ENCODE assay signal across 8 cellular contexts in genomic region chr12:69240625-69240984, GRCh38. TPM values are rescaled to one million over a fixed set of nuclear protein-coding genes. Genes with fewer than 3 reads are reported as not detected.
DNase-seq lines count a peak whose midpoint lies in the region; ATAC-seq, FAIRE-seq and TF ChIP-seq lines count a peak whose summit lies in the region.

No MANE protein-coding gene starts in this region.

- H3K79me2 ChIP-seq in DND-41 (ENCODE audit: insufficient read depth, low read length), result peaks cover 70% of the 10 kb centered on the region

- H3K27ac ChIP-seq in DND-41 (ENCODE audit: low read length), result peak overlapping the region; percentile 94
- H3K27ac ChIP-seq in KOPT-K1 (ENCODE audit: low read depth, low read length, poor library complexity, severe bottlenecking), result peak overlapping the region; percentile 91
- peak overlapping the region in 1 of 2 donors; percentile 95 for H3K27ac ChIP-seq in small intestine (ENCODE audit: low read depth in 1 of 2, low read length in 1 of 2)

- H3K9ac ChIP-seq in DND-41 (ENCODE audit: low read depth, low read length), result peak overlapping the region; percentile 99

- H3K4me3 ChIP-seq in DND-41 (ENCODE audit: low read depth in 1 of 2, low read length in 2 of 2), result peak overlapping the region; percentile 98 to 100
- H3K4me3 ChIP-seq in small intestine (ENCODE audit: low read depth in 1 of 2, low read length in 2 of 2), result peak overlapping the region; percentile 91

- 0 out of 2 replicates have a peak overlapping the region, but pooled peaks have one; percentile 84 for H2AFZ ChIP-seq in DND-41 (ENCODE audit: low read depth, low read length)

- H3K27me3 Mint-ChIP-seq in glutamatergic neuron (ENCODE audit: unreplicated experiment), result peaks cover 9% of the 10 kb centered on the region

- no peak for ATAC-seq in DND-41 (ENCODE audit: insufficient read depth, low read depth)
- ATAC-seq in HG03039 (IDR thresholded peaks at IDR 0.05; ENCODE audit: unreplicated experiment), result no peak
- ATAC-seq in HG02885 (IDR thresholded peaks at IDR 0.05; ENCODE audit: poor library complexity, unreplicated experiment), result no peak

- H4K20me1 ChIP-seq in DND-41 (ENCODE audit: insufficient read depth, low read length), result peaks cover 53% of the 10 kb centered on the region

- no peak for FAIRE-seq in small intestine (lab: Jason Lieb, UNC)

- DNase-seq in DND-41 (peak; percentile 18), glutamatergic neuron (no peak), small intestine (peak; percentile 24), AG08395 (ENCODE audit: low spot score) (no peak)
- DNase-seq in activated T-cell treated with anti-CD3 and anti-CD28 coated beads, Interleukin-2, amount 50 U/mL, for 48 hours, result peak; percentile 41 to 44

- H3K9me3 ChIP-seq in DND-41 (ENCODE audit: insufficient read depth, low read length, severe bottlenecking) (no peaks in the 10 kb centered on the region), KOPT-K1 (ENCODE audit: insufficient read depth, low read length, poor library complexity, severe bottlenecking) (no peaks in the 10 kb centered on the region), small intestine (ENCODE audit: control insufficient read depth, low read depth) (no peaks in the 10 kb centered on the region)

- H3K4me2 ChIP-seq in DND-41 (ENCODE audit: insufficient read depth, low read length), result peak overlapping the region; percentile 96

- H3K27me3 ChIP-seq in DND-41 (ENCODE audit: insufficient read depth, low read length, poor library complexity) (no peaks in the 10 kb centered on the region), small intestine (ENCODE audit: control insufficient read depth in 2 of 2, insufficient read depth in 2 of 2, low read length in 2 of 2) (no peaks in the 10 kb centered on the region)

- peaks cover 21% of the 10 kb centered on the region for H3K4me1 Mint-ChIP-seq in glutamatergic neuron (ENCODE audit: low read depth, unreplicated experiment)

- WGBS in small intestine, 3 donors, result 0 to 1% (median 1%) methylated on average over 11 of the region's 11 CpGs

- H3K27ac Mint-ChIP-seq in glutamatergic neuron (ENCODE audit: unreplicated experiment), result peak overlapping the region; percentile 100

- H3K36me3 Mint-ChIP-seq in glutamatergic neuron (ENCODE audit: unreplicated experiment), result no peaks in the 10 kb centered on the region

- H3K4me3 Mint-ChIP-seq in glutamatergic neuron (ENCODE audit: unreplicated experiment), result peak overlapping the region; percentile 100

- peaks cover 13% of the 10 kb centered on the region for H3K9me3 Mint-ChIP-seq in glutamatergic neuron (ENCODE audit: unreplicated experiment)

- H3K36me3 ChIP-seq in DND-41 (ENCODE audit: insufficient read depth, low read length), result peaks cover 37% of the 10 kb centered on the region
- H3K36me3 ChIP-seq in KOPT-K1 (ENCODE audit: insufficient read depth, low read length), result peaks cover 17% of the 10 kb centered on the region
- H3K36me3 ChIP-seq in small intestine (ENCODE audit: control insufficient read depth in 2 of 2, insufficient read depth in 2 of 2, low read length in 2 of 2), result no peaks in the 10 kb centered on the region

- H3K4me1 ChIP-seq in DND-41 (ENCODE audit: insufficient read depth, low read length), result peaks cover 47% of the 10 kb centered on the region
- H3K4me1 ChIP-seq in small intestine (ENCODE audit: control insufficient read depth in 2 of 2, insufficient read depth in 1 of 2, low read depth in 1 of 2, low read length in 1 of 2), result peaks cover 0 to 7% of the 10 kb centered on the region in 2 donors

- no peak for TF ChIP-seq CTCF in DND-41 (IDR thresholded peaks at IDR 0.05; ENCODE audit: borderline replicate concordance, extremely low read depth, low read length, poor library complexity, severe bottlenecking)
- TF ChIP-seq CTCF in glutamatergic neuron (IDR thresholded peaks at IDR 0.05; ENCODE audit: partially characterized antibody, unreplicated experiment), result no peak

RNA-seq across cellular contexts. Expression of gene CPSF6, which starts 1.2 kb away (rescaled TPM):
- total RNA-seq in glutamatergic neuron (ENCODE audit: unreplicated experiment), result 167 TPM
- polyA plus RNA-seq in small intestine, result 10 to 100 TPM; 11.0 to 26.2 (median 12.4) TPM

Comparison
In these comparisons a context has a peak if more than half of its experiments do, and no peak if none do; other contexts are left out.
1. DNase-seq: peak in DND-41 (single experiment), activated T-cell treated with anti-CD3 and anti-CD28 coated beads, Interleukin-2, amount 50 U/mL, for 48 hours (2 of 2) and small intestine (single experiment); none in glutamatergic neuron (single experiment) and AG08395 (single experiment).